ENCODE assay signal across 24 cellular contexts in genomic region chr12:27005495-27005894, GRCh38.
"Had no signal": no experiment of that assay in that cellular context is flagged by ENCODE, and none has a peak within 500 bp of the region (broad histone marks: within the 10 kb centered on the region; RNA-seq: fewer than 3 reads in every experiment).

No MANE protein-coding gene starts in this region.

- H3K9ac ChIP-seq: parathyroid adenoma had no signal

- FAIRE-seq: endothelial cell of umbilical vein, frontal cortex, islet of Langerhans, urothelium cell line had no signal

- H3K27me3 ChIP-seq: colonic mucosa, dorsolateral prefrontal cortex, transverse colon had no signal

- H3K36me3 Mint-ChIP-seq: activated naive CD4-positive, alpha-beta T cell treated with anti-CD3 and anti-CD28 coated beads, Interleukin-2, amount 50 U/mL, for 72 hours had no signal

- H3K27ac ChIP-seq: colonic mucosa, parathyroid adenoma, skin epidermis, transverse colon had no signal

- DNase-seq: activated T-cell treated with anti-CD3 and anti-CD28 coated beads, Interleukin-2, amount 50 U/mL, for 1 hour; aorta; colonic mucosa; dorsolateral prefrontal cortex; effector memory CD8-positive, alpha-beta T cell; glutamatergic neuron; hypothalamus; left cardiac atrium; mesenchymal stem cell; nephron progenitor cell; right cardiac atrium; stimulated activated CD4-positive, alpha-beta T cell treated with anti-CD3 and anti-CD28 coated beads, Interleukin-1b, Interleukin-23, amount 100 ng/mL, for 48 hours; T-helper 9 cell; transverse colon had no signal

- H3K4me3 ChIP-seq: colonic mucosa, dorsolateral prefrontal cortex, skin epidermis, transverse colon had no signal

- H3K27me3 Mint-ChIP-seq: central memory CD8-positive, alpha-beta T cell; effector memory CD8-positive, alpha-beta T cell; stimulated activated naive CD8-positive, alpha-beta T cell treated with anti-CD3 and anti-CD28 coated beads, Interleukin-15, Interleukin-2, amounts not matched to agents 100 ng/mL and 50 ng/mL, for 24 hours had no signal

- H3K36me3 ChIP-seq: colonic mucosa, transverse colon had no signal

- H3K4me3 Mint-ChIP-seq: central memory CD8-positive, alpha-beta T cell; effector memory CD8-positive, alpha-beta T cell; nephron progenitor cell; stimulated activated naive CD8-positive, alpha-beta T cell treated with anti-CD3 and anti-CD28 coated beads, Interleukin-15, Interleukin-2, amounts not matched to agents 100 ng/mL and 50 ng/mL, for 24 hours had no signal

- H2AFZ ChIP-seq: parathyroid adenoma had no signal

- H3K9me3 Mint-ChIP-seq: activated naive CD4-positive, alpha-beta T cell treated with anti-CD3 and anti-CD28 coated beads, Interleukin-2, amount 50 U/mL, for 72 hours; central memory CD8-positive, alpha-beta T cell; effector memory CD8-positive, alpha-beta T cell; nephron progenitor cell; stimulated activated naive CD8-positive, alpha-beta T cell treated with anti-CD3 and anti-CD28 coated beads, Interleukin-15, Interleukin-2, amounts not matched to agents 100 ng/mL and 50 ng/mL, for 24 hours had no signal

- H3K9me3 ChIP-seq: colonic mucosa, transverse colon had no signal

- H3K4me1 ChIP-seq: colonic mucosa, parathyroid adenoma had no signal

- H3K27ac Mint-ChIP-seq: activated naive CD4-positive, alpha-beta T cell treated with anti-CD3 and anti-CD28 coated beads, Interleukin-2, amount 50 U/mL, for 72 hours; nephron progenitor cell; stimulated activated naive CD8-positive, alpha-beta T cell treated with anti-CD3 and anti-CD28 coated beads, Interleukin-15, Interleukin-2, amounts not matched to agents 100 ng/mL and 50 ng/mL, for 24 hours had no signal

- ATAC-seq: activated naive CD4-positive, alpha-beta T cell treated with anti-CD3 and anti-CD28 coated beads, Interleukin-2, amount 50 U/mL, for 72 hours; effector memory CD8-positive, alpha-beta T cell; esophagus mucosa; right cardiac atrium had no signal
